ENCODE assay signal across 6 cellular contexts in the genomic region with DNA sequence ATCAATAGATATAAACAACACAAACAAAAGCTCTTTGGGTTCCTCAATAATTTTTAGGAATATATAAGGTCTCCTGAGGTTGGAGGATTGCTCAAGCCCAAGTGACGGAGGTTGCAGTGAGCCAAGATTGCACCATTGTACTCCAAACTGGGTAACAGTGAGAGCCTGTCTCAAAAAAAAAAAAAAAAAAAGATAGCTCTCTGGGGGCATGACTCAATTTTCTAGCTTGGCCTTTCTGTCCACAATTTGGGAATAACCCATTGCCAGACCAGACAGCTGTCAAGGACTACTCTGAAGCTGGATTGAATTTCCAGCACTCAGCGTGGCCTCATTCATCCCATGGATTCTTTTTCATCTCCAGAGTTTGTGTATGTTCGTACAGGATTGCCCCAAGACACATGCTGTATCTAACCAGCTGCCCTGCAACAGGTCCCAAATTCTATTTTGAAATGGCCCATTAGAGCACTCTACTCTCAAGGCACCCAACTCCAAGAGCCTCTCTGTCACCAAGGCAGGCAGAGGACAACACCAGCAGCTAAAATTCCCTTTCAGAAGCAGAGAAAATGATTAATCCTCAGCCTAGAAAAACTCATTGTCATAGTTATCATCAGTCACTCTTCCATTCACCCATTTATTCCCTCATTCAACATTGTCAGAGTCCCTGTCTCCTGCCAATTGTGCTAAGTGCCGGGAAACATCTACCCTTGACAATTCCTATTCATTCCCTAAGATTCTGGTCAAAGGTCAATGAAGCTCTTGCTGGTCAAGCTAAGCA. TPM values are rescaled to one million over a fixed set of nuclear protein-coding genes. Genes with fewer than 3 reads are reported as not detected.
DNase-seq lines count a peak whose midpoint lies in the region; ATAC-seq, FAIRE-seq and TF ChIP-seq lines count a peak whose summit lies in the region.

No MANE protein-coding gene starts in this region.

- POLR2A ChIA-PET in naive thymus-derived CD4-positive, alpha-beta T cell (lab: Charles Lee): no interaction called here

- H3K9me3 Mint-ChIP-seq in naive thymus-derived CD4-positive, alpha-beta T cell: no peaks in the 10 kb centered on the region

- DNase-seq in GM03348 (ENCODE audit: low spot score): peak; percentile 73
- peak; percentile 61 to 94 for DNase-seq in ascending aorta (ENCODE audit: low spot score in 2 of 2)
- no peak for DNase-seq in naive thymus-derived CD4-positive, alpha-beta T cell
- DNase-seq in GM19239 (ENCODE audit: insufficient read length, low spot score): no peak
- no peak for DNase-seq in T-helper 9 cell
- no peak for DNase-seq in NCI-H2196 (lab: John Stamatoyannopoulos, UW; ENCODE audit: unreplicated experiment)

- CTCF ChIA-PET in naive thymus-derived CD4-positive, alpha-beta T cell (lab: Charles Lee): interaction anchor here (1.0 kb wide), 1 partner anchor 24 kb away, joined by 3 read pairs; no protein-coding TSS in a partner anchor

- no peak for TF ChIP-seq CTCF in ascending aorta (IDR thresholded peaks at IDR 0.05)

- peak overlapping the region; percentile 89 to 93 for H3K27ac ChIP-seq in ascending aorta
- H3K27ac ChIP-seq in naive thymus-derived CD4-positive, alpha-beta T cell (ENCODE audit: low read depth, low read length): no peak overlapping the region

- ATAC-seq in naive thymus-derived CD4-positive, alpha-beta T cell: peak; percentile 57

- no peak overlapping the region for H3K4me3 Mint-ChIP-seq in naive thymus-derived CD4-positive, alpha-beta T cell

- H3K36me3 ChIP-seq in ascending aorta: peaks cover 1 to 3% of the 10 kb centered on the region in 2 donors
- H3K36me3 ChIP-seq in naive thymus-derived CD4-positive, alpha-beta T cell (ENCODE audit: control insufficient read depth in 2 of 3, insufficient read depth in 3 of 3, low read length in 3 of 3): peaks cover 0 to 5% (median 3%) of the 10 kb centered on the region in 3 experiments

- H3K4me3 ChIP-seq in ascending aorta: peak overlapping the region in 1 of 2 donors; percentile 9
- H3K4me3 ChIP-seq in naive thymus-derived CD4-positive, alpha-beta T cell (ENCODE audit: low read length): no peak overlapping the region

- no peaks in the 10 kb centered on the region for H3K9me3 ChIP-seq in ascending aorta
- no peaks in the 10 kb centered on the region for H3K9me3 ChIP-seq in naive thymus-derived CD4-positive, alpha-beta T cell (ENCODE audit: control insufficient read depth in 2 of 3, low read length in 3 of 3)

- H3K27me3 Mint-ChIP-seq in naive thymus-derived CD4-positive, alpha-beta T cell: no peaks in the 10 kb centered on the region

- peak overlapping the region in 3 of 9 donors; percentile 47 to 75 (median 55) for H3K27ac Mint-ChIP-seq in naive thymus-derived CD4-positive, alpha-beta T cell

- no peak for FAIRE-seq in GM19239 (lab: Jason Lieb, UNC)

- H3K36me3 Mint-ChIP-seq in naive thymus-derived CD4-positive, alpha-beta T cell: peaks cover 0 to 10% (median 6%) of the 10 kb centered on the region in 5 donors

- peaks cover 21 to 55% of the 10 kb centered on the region in 2 donors for H3K4me1 ChIP-seq in ascending aorta
- H3K4me1 ChIP-seq in naive thymus-derived CD4-positive, alpha-beta T cell (ENCODE audit: control insufficient read depth in 2 of 2, insufficient read depth in 2 of 2, low read length in 2 of 2): no peaks in the 10 kb centered on the region

- intact Hi-C loops in ascending aorta (cut with DNase I): loop anchor here (2.0 kb wide), 1 partner anchor 49 kb away; the partner anchor contains the start of gene PDLIM7
- intact Hi-C loops in naive thymus-derived CD4-positive, alpha-beta T cell (cut with micrococcal nuclease): no loop called here

- peaks cover 16 to 66% (median 49%) of the 10 kb centered on the region in 7 donors for H3K4me1 Mint-ChIP-seq in naive thymus-derived CD4-positive, alpha-beta T cell

- no peaks in the 10 kb centered on the region for H3K27me3 ChIP-seq in ascending aorta
- H3K27me3 ChIP-seq in naive thymus-derived CD4-positive, alpha-beta T cell (ENCODE audit: control insufficient read depth in 2 of 2, insufficient read depth in 2 of 2, low read length in 2 of 2): no peaks in the 10 kb centered on the region

RNA-seq across cellular contexts. Expression of gene FAM193B, which starts 8.7 kb away (rescaled TPM):
- 116 TPM for total RNA-seq in ascending aorta
- 100 to 1,000 TPM; 102 to 275 (median 175) TPM for total RNA-seq in naive thymus-derived CD4-positive, alpha-beta T cell
- polyA plus RNA-seq in naive thymus-derived CD4-positive, alpha-beta T cell: 1 to 10 TPM; 4.1 TPM

RNA-seq across cellular contexts. Expression of gene DDX41, which starts 28.9 kb away (rescaled TPM):
- total RNA-seq in ascending aorta: 117 TPM
- total RNA-seq in naive thymus-derived CD4-positive, alpha-beta T cell: 100 to 1,000 TPM in 1 of 5 experiments, 10 to 100 TPM in 4; 65.8 to 126 (median 76.1) TPM
- polyA plus RNA-seq in naive thymus-derived CD4-positive, alpha-beta T cell: 10 to 100 TPM; 39.2 to 54.6 TPM

RNA-seq across cellular contexts. Expression of gene DOK3, which starts 36.0 kb away (rescaled TPM):
- total RNA-seq in ascending aorta: 0.32 TPM
- 10 to 100 TPM in 1 of 5 experiments, 1 to 10 TPM in 4; 2.4 to 67.1 (median 6.0) TPM for total RNA-seq in naive thymus-derived CD4-positive, alpha-beta T cell
- polyA plus RNA-seq in naive thymus-derived CD4-positive, alpha-beta T cell: under 1 TPM; 0.09 to 0.25 TPM

RNA-seq across cellular contexts. Expression of gene TMED9, which starts 46.3 kb away (rescaled TPM):
- 113 TPM for total RNA-seq in ascending aorta
- total RNA-seq in naive thymus-derived CD4-positive, alpha-beta T cell: 100 to 1,000 TPM in 1 of 5 experiments, 10 to 100 TPM in 4; 50.5 to 144 (median 67.5) TPM
- polyA plus RNA-seq in naive thymus-derived CD4-positive, alpha-beta T cell: 100 to 1,000 TPM in 1 of 2 donors, 10 to 100 TPM in 1; 99.7 to 103 TPM

RNA-seq across cellular contexts. Expression of gene PDLIM7, which starts 48.3 kb away (rescaled TPM):
- total RNA-seq in ascending aorta: 1,082 TPM
- total RNA-seq in naive thymus-derived CD4-positive, alpha-beta T cell: 10 to 100 TPM in 3 of 5 experiments, 1 to 10 TPM in 2; 4.1 to 63.2 (median 11.9) TPM
- polyA plus RNA-seq in naive thymus-derived CD4-positive, alpha-beta T cell: 1 to 10 TPM; 2.7 to 4.5 TPM

Comparison
In these comparisons a context has a peak if more than half of its experiments do, and no peak if none do; other contexts are left out.
1. DNase-seq: peak in GM03348 (single experiment) and ascending aorta (2 of 2); none in naive thymus-derived CD4-positive, alpha-beta T cell (0 of 9), GM19239 (single experiment), T-helper 9 cell (single experiment) and NCI-H2196 (single experiment).